Comparison of ENCODE assay signal across 1 cellular context in genomic region chr1:19696820-19697219, GRCh38.
TF ChIP-seq lines count a peak whose summit lies in the region.

No MANE protein-coding gene starts in this region.

TF ChIP-seq in HepG2, 621 proteins besides CTCF, POLR2A, EP300 and RAD21 (continued from another document):
- TF ChIP-seq ZBTB40 (IDR thresholded peaks at IDR 0.05), result no peak
- TF ChIP-seq ZBTB40 (CRISPR knock-in tag; IDR thresholded peaks at IDR 0.05), result no peak
- TF ChIP-seq TOE1 (CRISPR knock-in tag; IDR thresholded peaks at IDR 0.05), result no peak
- no peak for TF ChIP-seq ZNF879 (CRISPR knock-in tag; IDR thresholded peaks at IDR 0.05)
- no peak for TF ChIP-seq GZF1 (CRISPR knock-in tag; IDR thresholded peaks at IDR 0.05)
- TF ChIP-seq ZNF383 (CRISPR knock-in tag; IDR thresholded peaks at IDR 0.05; ENCODE audit: borderline replicate concordance), result no peak
TF ChIP-seq in HepG2: peak in this region for 1.
